Comparison of ENCODE assay signal across 8 cellular contexts in the genomic region with DNA sequence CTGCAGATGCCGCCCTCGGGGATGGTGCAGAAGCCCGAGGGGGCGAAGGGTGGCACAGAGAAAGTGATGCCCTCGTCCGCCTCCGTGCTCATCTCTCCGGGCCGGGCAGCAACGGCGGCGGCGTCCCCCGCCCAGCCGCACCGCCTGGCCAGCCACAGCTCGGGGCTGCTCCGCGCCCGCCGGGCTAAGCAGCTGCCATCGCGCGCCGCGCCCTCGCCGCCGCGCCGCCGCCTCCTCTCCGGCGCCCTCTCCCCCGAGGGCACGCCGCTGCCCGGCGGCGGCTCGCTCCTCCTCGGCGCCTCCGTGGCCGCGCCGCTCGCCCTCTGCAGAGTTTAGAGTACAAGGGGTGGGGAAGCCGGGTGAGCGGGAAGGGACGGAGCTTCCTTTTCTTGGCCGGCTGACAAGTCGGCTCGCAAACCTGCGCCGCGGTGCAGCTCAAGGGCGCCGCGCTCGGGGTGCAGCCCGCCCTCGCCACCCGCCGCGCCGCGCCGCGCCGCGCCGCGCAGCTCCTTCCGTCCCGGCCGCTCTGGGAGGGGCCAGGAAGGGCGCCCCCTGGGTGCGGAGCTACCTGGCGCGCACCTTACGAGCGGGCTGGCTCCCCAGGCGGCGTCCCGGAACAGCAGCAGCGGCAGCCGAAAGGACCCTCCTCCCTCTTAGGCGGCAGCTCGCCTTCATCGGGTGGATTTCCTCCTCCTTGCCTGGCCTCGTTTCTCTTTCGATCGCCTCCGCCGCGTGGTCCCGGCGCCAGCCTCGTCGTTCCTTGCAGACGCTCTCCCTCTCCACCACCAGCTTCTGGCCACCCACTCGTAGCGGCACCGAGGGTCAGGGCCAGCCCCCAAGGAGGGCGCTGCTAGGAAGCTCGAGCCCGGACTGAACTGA. TPM values are rescaled to one million over a fixed set of nuclear protein-coding genes. Genes with fewer than 3 reads are reported as not detected.
A peak's percentile ranks its signal among the peaks of the same experiment; 100 is the strongest.
DNase-seq lines count a peak whose midpoint lies in the region; ATAC-seq, FAIRE-seq and TF ChIP-seq lines count a peak whose summit lies in the region.

A gene with protein sequence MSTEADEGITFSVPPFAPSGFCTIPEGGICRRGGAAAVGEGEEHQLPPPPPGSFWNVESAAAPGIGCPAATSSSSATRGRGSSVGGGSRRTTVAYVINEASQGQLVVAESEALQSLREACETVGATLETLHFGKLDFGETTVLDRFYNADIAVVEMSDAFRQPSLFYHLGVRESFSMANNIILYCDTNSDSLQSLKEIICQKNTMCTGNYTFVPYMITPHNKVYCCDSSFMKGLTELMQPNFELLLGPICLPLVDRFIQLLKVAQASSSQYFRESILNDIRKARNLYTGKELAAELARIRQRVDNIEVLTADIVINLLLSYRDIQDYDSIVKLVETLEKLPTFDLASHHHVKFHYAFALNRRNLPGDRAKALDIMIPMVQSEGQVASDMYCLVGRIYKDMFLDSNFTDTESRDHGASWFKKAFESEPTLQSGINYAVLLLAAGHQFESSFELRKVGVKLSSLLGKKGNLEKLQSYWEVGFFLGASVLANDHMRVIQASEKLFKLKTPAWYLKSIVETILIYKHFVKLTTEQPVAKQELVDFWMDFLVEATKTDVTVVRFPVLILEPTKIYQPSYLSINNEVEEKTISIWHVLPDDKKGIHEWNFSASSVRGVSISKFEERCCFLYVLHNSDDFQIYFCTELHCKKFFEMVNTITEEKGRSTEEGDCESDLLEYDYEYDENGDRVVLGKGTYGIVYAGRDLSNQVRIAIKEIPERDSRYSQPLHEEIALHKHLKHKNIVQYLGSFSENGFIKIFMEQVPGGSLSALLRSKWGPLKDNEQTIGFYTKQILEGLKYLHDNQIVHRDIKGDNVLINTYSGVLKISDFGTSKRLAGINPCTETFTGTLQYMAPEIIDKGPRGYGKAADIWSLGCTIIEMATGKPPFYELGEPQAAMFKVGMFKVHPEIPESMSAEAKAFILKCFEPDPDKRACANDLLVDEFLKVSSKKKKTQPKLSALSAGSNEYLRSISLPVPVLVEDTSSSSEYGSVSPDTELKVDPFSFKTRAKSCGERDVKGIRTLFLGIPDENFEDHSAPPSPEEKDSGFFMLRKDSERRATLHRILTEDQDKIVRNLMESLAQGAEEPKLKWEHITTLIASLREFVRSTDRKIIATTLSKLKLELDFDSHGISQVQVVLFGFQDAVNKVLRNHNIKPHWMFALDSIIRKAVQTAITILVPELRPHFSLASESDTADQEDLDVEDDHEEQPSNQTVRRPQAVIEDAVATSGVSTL (N-terminal part only) (minus strand): TSS at position 412 of the 879 bp plus-strand sequence. CDS start 320 bp downstream, at position 92.

- no peak for FAIRE-seq in GM19239 (lab: Jason Lieb, UNC)

- TF ChIP-seq CTCF in C4-2B (conservative IDR thresholded peaks at IDR 0.05): peak; percentile 90
- peak in 14 of 56 donors; percentile 5 to 59 (median 34) for TF ChIP-seq CTCF in dorsolateral prefrontal cortex (IDR thresholded peaks at IDR 0.05 in 54 of 56, conservative IDR thresholded peaks at IDR 0.05 in 2 of 56; ENCODE audit: low read depth in 1 of 56, partially characterized antibody in 56 of 56)

- peak; percentile 32 for DNase-seq in GM19239 (ENCODE audit: insufficient read length, low spot score)
- peak; percentile 82 for DNase-seq in NCI-H526 treated with DMSO at 0.1 percent for 48 hours (lab: John Stamatoyannopoulos, UW)
- DNase-seq in activated CD4-positive, alpha-beta T cell treated with anti-CD3 and anti-CD28 coated beads, Interleukin-2, amount 50 U/mL, for 48 hours: peak; percentile 84 to 87
- peak in 9 of 10 donors; percentile 28 to 72 (median 61) for DNase-seq in dorsolateral prefrontal cortex
- peak; percentile 72 to 85 for DNase-seq in lung microvascular endothelial cell (ENCODE audit: low read depth in 2 of 2)
- DNase-seq in stimulated activated CD4-positive, alpha-beta T cell treated with anti-CD3 and anti-CD28 coated beads, TNF-alpha, amount 100 ng/mL, for 48 hours (ENCODE audit: low read depth in 3 of 3): peak; percentile 70 to 77 (median 73)

- peak; percentile 57 for ATAC-seq in HG03442 (IDR thresholded peaks at IDR 0.05; ENCODE audit: unreplicated experiment)

- peak within 1 kb of the TSS; percentile 60 to 95 (median 83) for H3K4me3 ChIP-seq in dorsolateral prefrontal cortex

- peak within 1 kb of the TSS; percentile 87 for H3K27ac ChIP-seq in C4-2B
- H3K27ac ChIP-seq in dorsolateral prefrontal cortex: peak within 1 kb of the TSS; percentile 41 to 98 (median 92)

- intact Hi-C loops in dorsolateral prefrontal cortex (cut with DNase I): loop anchor here (2.0 to 10.0 kb wide), 5 partner anchors 30 to 210 kb away; a partner anchor contains a TSS

- no peaks in the 10 kb centered on the region for H3K27me3 ChIP-seq in dorsolateral prefrontal cortex

RNA-seq across cellular contexts. Expression of the gene that starts here (rescaled TPM):
- 10 to 100 TPM; 26.2 to 70.0 (median 45.3) TPM for total RNA-seq in dorsolateral prefrontal cortex
- total RNA-seq in lung microvascular endothelial cell: 2.2 and 3.3 TPM in 2 replicates

Comparison
In these comparisons a context has a peak if more than half of its experiments do, and no peak if none do; other contexts are left out.
1. Peak in every context shown above with its lines: DNase-seq, ATAC-seq, H3K4me3 ChIP-seq and H3K27ac ChIP-seq.
2. DNase-seq: peak in every context shown above with its lines; median percentile 86 in activated CD4-positive, alpha-beta T cell treated with anti-CD3 and anti-CD28 coated beads, Interleukin-2, amount 50 U/mL, for 48 hours; 82 in NCI-H526 treated with DMSO at 0.1 percent for 48 hours; 78 in lung microvascular endothelial cell; 73 in stimulated activated CD4-positive, alpha-beta T cell treated with anti-CD3 and anti-CD28 coated beads, TNF-alpha, amount 100 ng/mL, for 48 hours; 61 in dorsolateral prefrontal cortex; 32 in GM19239.